Comparison of ENCODE assay signal across 21 cellular contexts in genomic region chr7:30200591-30200990, GRCh38.
DNase-seq lines count a peak whose midpoint lies in the region; ATAC-seq, FAIRE-seq and TF ChIP-seq lines count a peak whose summit lies in the region.
"Had no signal": no experiment of that assay in that cellular context is flagged by ENCODE, and none has a peak within 500 bp of the region (broad histone marks: within the 10 kb centered on the region; RNA-seq: fewer than 3 reads in every experiment).

No MANE protein-coding gene starts in this region.

- no peak for ATAC-seq in lung (ENCODE audit: insufficient read depth, low FRiP score)
- no peak for ATAC-seq in stimulated activated naive CD8-positive, alpha-beta T cell treated with anti-CD3 and anti-CD28 coated beads, Interleukin-15, Interleukin-2, amounts not matched to agents 100 U/mL and 50 U/mL, for 24 hours
- ATAC-seq: K562, Panc1 had no signal

- peak; percentile 8 for FAIRE-seq in GM19239 (lab: Jason Lieb, UNC)
- FAIRE-seq: A204.1, K562 had no signal

- 67 to 84% methylated on average over 2 of the region's 2 CpGs for WGBS in lung, 2 donors

- CTCF ChIA-PET in OCI-LY7 (lab: Charles Lee; ENCODE audit: unreplicated experiment) = no interaction called here

- H3K9me2 ChIP-seq in OCI-LY7 (ENCODE audit: insufficient read depth, low read length) = no peaks in the 10 kb centered on the region

- no peak for DNase-seq in GM19239 (ENCODE audit: insufficient read length, low spot score)
- no peak for DNase-seq in OCI-LY7 (ENCODE audit: low spot score)
- peak; percentile 16 for DNase-seq in lung (ENCODE audit: low spot score)
- DNase-seq in GM13976 (ENCODE audit: low spot score) = no peak
- DNase-seq in superior temporal gyrus (ENCODE audit: extremely low spot score) = no peak
- no peak for DNase-seq in activated naive CD4-positive, alpha-beta T cell treated with anti-CD3 and anti-CD28 coated beads, Interleukin-2, amount 50 U/mL, for 16 hours
- no peak for DNase-seq in stimulated activated naive CD8-positive, alpha-beta T cell treated with anti-CD3 and anti-CD28 coated beads, Interleukin-15, Interleukin-2, amounts not matched to agents 100 U/mL and 50 U/mL, for 24 hours
- DNase-seq: CD4-positive, alpha-beta memory T cell; DMS153; GM23248; HCEC 1CT; NCI-H1105 treated with DMSO at 0.1 percent for 48 hours; NCI-H1694; NCI-H2081 treated with DMSO at 0.1 percent for 48 hours; NCI-H510A; NCI-H748 treated with DMSO at 0.1 percent for 48 hours had no signal

- H3K4me2 ChIP-seq in BLaER1 (peak overlapping the region; percentile 0; the same call in 1 of the 2 replicates), OCI-LY7 (ENCODE audit: low read length) (peak overlapping the region; percentile 44)

- no peaks in the 10 kb centered on the region for H3K79me2 ChIP-seq in OCI-LY7 (ENCODE audit: insufficient read depth, low read depth, low read length)

- H4K20me1 ChIP-seq in BLaER1 (no peaks in the 10 kb centered on the region), OCI-LY7 (ENCODE audit: insufficient read depth, low read length) (no peaks in the 10 kb centered on the region)

- H3K27ac ChIP-seq in BLaER1 (no peak overlapping the region), OCI-LY7 (ENCODE audit: low read depth, low read length, poor library complexity, severe bottlenecking) (no peak overlapping the region), lung (ENCODE audit: low read depth in 1 of 2, low read length in 1 of 2) (no peak overlapping the region)
- H3K27ac ChIP-seq: GM23248, SJSA1 had no signal

- in situ Hi-C loops in GM13976 (cut with MboI; ENCODE audit: low sequenced_read_pairs, unreplicated experiment) = no loop called here

- no peak overlapping the region for H3K4me3 ChIP-seq in BLaER1
- no peak overlapping the region for H3K4me3 ChIP-seq in OCI-LY7 (ENCODE audit: low read depth, low read length, poor library complexity, severe bottlenecking)
- no peak overlapping the region for H3K4me3 ChIP-seq in lung
- H3K4me3 ChIP-seq: GM23248, K562, SJSA1 had no signal

- intact Hi-C loops in OCI-LY7 (cut with micrococcal nuclease; ENCODE audit: unreplicated experiment) = no loop called here

- H3K4me1 ChIP-seq in BLaER1 = peaks cover 12% of the 10 kb centered on the region
- H3K4me1 ChIP-seq in OCI-LY7 (ENCODE audit: insufficient read depth, low read length, poor library complexity, severe bottlenecking) = peaks cover 19% of the 10 kb centered on the region
- H3K4me1 ChIP-seq in lung (ENCODE audit: control insufficient read depth in 2 of 2, insufficient read depth in 2 of 2, low read length in 2 of 2) = peaks cover 0 to 4% of the 10 kb centered on the region in 2 donors
- H3K4me1 ChIP-seq: SJSA1 had no signal

- TF ChIP-seq CTCF in OCI-LY7 (conservative IDR thresholded peaks at IDR 0.05; ENCODE audit: low read length) (no peak), lung (IDR thresholded peaks at IDR 0.05; ENCODE audit: control extremely low read depth, extremely low read depth) (no peak), GM13976 (IDR thresholded peaks at IDR 0.05; ENCODE audit: borderline replicate concordance, control extremely low read depth, extremely low read depth, insufficient read depth, missing control alignments) (no peak)

- H3K36me3 ChIP-seq in BLaER1 (no peaks in the 10 kb centered on the region), OCI-LY7 (ENCODE audit: insufficient read depth, low read length) (no peaks in the 10 kb centered on the region), lung (ENCODE audit: control insufficient read depth in 2 of 2, insufficient read depth in 2 of 2, low read length in 2 of 2) (no peaks in the 10 kb centered on the region)
- H3K36me3 ChIP-seq: SJSA1 had no signal

- no TSS peak for BruUV-seq in OCI-LY7 (replicated peaks; lab: Mats Ljungman, UMichigan)

- peaks cover 33% of the 10 kb centered on the region for H3K9me3 ChIP-seq in BLaER1
- peaks cover 17% of the 10 kb centered on the region for H3K9me3 ChIP-seq in OCI-LY7 (ENCODE audit: low read length)
- peaks cover 3 to 5% of the 10 kb centered on the region in 2 donors for H3K9me3 ChIP-seq in lung (ENCODE audit: control insufficient read depth in 2 of 2, insufficient read depth in 1 of 2, low read length in 1 of 2)

- POLR2A ChIA-PET in OCI-LY7 (lab: Charles Lee) = interaction anchor here (1.2 to 2.2 kb wide), 2 partner anchors 11 to 18 kb away, joined by 3 to 6 read pairs; no protein-coding TSS in a partner anchor

- H2AFZ ChIP-seq in OCI-LY7 (ENCODE audit: low read length) = peak overlapping the region; percentile 87; the same call in 1 of the 2 replicates
- H2AFZ ChIP-seq: GM23248 had no signal

- H3K27me3 ChIP-seq in BLaER1 (no peaks in the 10 kb centered on the region), lung (ENCODE audit: control insufficient read depth, insufficient read depth) (no peaks in the 10 kb centered on the region)
- H3K27me3 ChIP-seq: SJSA1 had no signal

- no peak overlapping the region for H3K9ac ChIP-seq in BLaER1
- H3K9ac ChIP-seq: GM23248 had no signal
